Comparison of ENCODE assay signal across 11 cellular contexts in genomic region chr19:10227215-10227971, GRCh38. TPM values are rescaled to one million over a fixed set of nuclear protein-coding genes. Genes with fewer than 3 reads are reported as not detected.
DNase-seq lines count a peak whose midpoint lies in the region; ATAC-seq and TF ChIP-seq lines count a peak whose summit lies in the region.
"Had no signal": no experiment of that assay in that cellular context is flagged by ENCODE, and none has a peak within 500 bp of the region (broad histone marks: within the 10 kb centered on the region; RNA-seq: fewer than 3 reads in every experiment).

No MANE protein-coding gene starts in this region.

- H3K36me3 ChIP-seq in esophagus muscularis mucosa = peaks cover 0 to 20% (median 13%) of the 10 kb centered on the region in 4 donors
- H3K36me3 ChIP-seq: WERI-Rb-1 had no signal

- H3K4me1 ChIP-seq in esophagus muscularis mucosa = peaks cover 20 to 62% (median 56%) of the 10 kb centered on the region in 4 donors

- TF ChIP-seq CTCF in esophagus muscularis mucosa (IDR thresholded peaks at IDR 0.05) = no peak

- TF ChIP-seq EP300 in esophagus muscularis mucosa (IDR thresholded peaks at IDR 0.05) = no peak

- peak; percentile 28 for DNase-seq in activated CD4-positive, alpha-beta T cell treated with anti-CD3 and anti-CD28 coated beads for 48 hours
- no peak for DNase-seq in activated CD4-positive, alpha-beta T cell treated with anti-CD3 and anti-CD28 coated beads, Interleukin-2, amount 50 U/mL, for 4 hours
- DNase-seq in esophagus muscularis mucosa (ENCODE audit: extremely low spot score) = no peak
- peak; percentile 83 for DNase-seq in middle frontal gyrus (ENCODE audit: extremely low spot score, low spot score)
- DNase-seq in ureter (ENCODE audit: low spot score) = peak; percentile 60
- DNase-seq in SIG-M5 (lab: John Stamatoyannopoulos, UW) = no peak
- no peak for DNase-seq in stimulated activated naive CD8-positive, alpha-beta T cell treated with anti-CD3 and anti-CD28 coated beads, Interleukin-15, Interleukin-2, amounts not matched to agents 100 U/mL and 50 U/mL, for 24 hours
- DNase-seq: dermis blood vessel endothelial cell, NCI-H2171 treated with DMSO at 0.1 percent for 48 hours, WERI-Rb-1 had no signal

- H3K27ac ChIP-seq in esophagus muscularis mucosa (replicated peaks in 1 of 4) = peak overlapping the region; percentile 82 to 91 (median 90)
- H3K27ac ChIP-seq: WERI-Rb-1 had no signal

- ATAC-seq in HG02970 (IDR thresholded peaks at IDR 0.05; ENCODE audit: low FRiP score, unreplicated experiment) = no peak
- ATAC-seq in stimulated activated naive CD8-positive, alpha-beta T cell treated with anti-CD3 and anti-CD28 coated beads, Interleukin-15, Interleukin-2, amounts not matched to agents 100 U/mL and 50 U/mL, for 24 hours = no peak

- TF ChIP-seq POLR2A in esophagus muscularis mucosa (IDR thresholded peaks at IDR 0.05; ENCODE audit: low read depth) = no peak

- 63% methylated on average over 18 of the region's 24 CpGs for WGBS in esophagus muscularis mucosa

- intact Hi-C loops in esophagus muscularis mucosa (cut with DNase I) = no loop called here

- peak overlapping the region; percentile 26 to 47 (median 32) for H3K4me3 ChIP-seq in esophagus muscularis mucosa

- no peaks in the 10 kb centered on the region for H3K27me3 ChIP-seq in esophagus muscularis mucosa

- no peaks in the 10 kb centered on the region for H3K9me3 ChIP-seq in esophagus muscularis mucosa

RNA-seq across cellular contexts. Expression of gene S1PR2, which starts 3.7 kb away (rescaled TPM):
- 10 to 100 TPM; 14.5 to 27.7 (median 20.4) TPM for total RNA-seq in esophagus muscularis mucosa
- 10.9 TPM for total RNA-seq in ureter

RNA-seq across cellular contexts. Expression of gene MRPL4, which starts 24.6 kb away (rescaled TPM):
- total RNA-seq in esophagus muscularis mucosa (10 to 100 TPM; 39.9 to 78.0 (median 61.7) TPM), ureter (65.3 TPM)

RNA-seq across cellular contexts. Expression of gene DNMT1, which starts 32.6 kb away (rescaled TPM):
- total RNA-seq in esophagus muscularis mucosa (10 to 100 TPM; 20.8 to 51.4 (median 34.8) TPM), ureter (61.1 TPM)

RNA-seq across cellular contexts. Expression of gene ICAM1, which starts 43.5 kb away (rescaled TPM):
- 10 to 100 TPM; 15.8 to 63.5 (median 18.4) TPM for total RNA-seq in esophagus muscularis mucosa
- total RNA-seq in ureter = 20.4 TPM

RNA-seq across cellular contexts. Expression of gene ICAM4, which starts 59.4 kb away (rescaled TPM):
- total RNA-seq in esophagus muscularis mucosa (under 1 TPM in 3 of 4 donors, not detected in 1; 0.29 to 0.78 (median 0.66) TPM), ureter (1.0 TPM)

Comparison
In these comparisons a context has a peak if more than half of its experiments do, and no peak if none do; other contexts are left out.
1. DNase-seq: peak in activated CD4-positive, alpha-beta T cell treated with anti-CD3 and anti-CD28 coated beads for 48 hours (single experiment), middle frontal gyrus (single experiment) and ureter (single experiment); none in activated CD4-positive, alpha-beta T cell treated with anti-CD3 and anti-CD28 coated beads, Interleukin-2, amount 50 U/mL, for 4 hours (0 of 2), esophagus muscularis mucosa (single experiment), SIG-M5 (single experiment) and stimulated activated naive CD8-positive, alpha-beta T cell treated with anti-CD3 and anti-CD28 coated beads, Interleukin-15, Interleukin-2, amounts not matched to agents 100 U/mL and 50 U/mL, for 24 hours (single experiment).